In the genomic region with DNA sequence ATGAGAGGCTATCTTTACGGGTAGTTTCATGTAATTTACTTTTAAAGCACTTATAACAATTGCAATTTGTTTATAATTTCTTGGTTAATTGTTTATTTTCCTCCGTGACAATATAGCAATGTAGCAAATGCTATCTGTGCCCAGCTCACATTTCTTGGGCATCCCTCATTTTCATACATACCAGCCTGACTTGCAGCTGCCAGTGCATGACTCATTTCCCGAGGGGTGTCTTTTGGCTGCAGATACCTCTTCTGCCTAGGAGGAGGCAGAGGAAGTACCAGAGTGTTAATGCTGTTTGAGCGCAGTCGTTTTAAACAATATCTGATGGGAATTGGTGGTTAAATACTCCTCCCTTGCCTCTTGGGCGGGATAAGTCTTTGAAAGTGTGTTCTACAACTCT, we compare ENCODE assay signal across 9 cellular contexts.
DNase-seq lines count a peak whose midpoint lies in the region; ATAC-seq lines count a peak whose summit lies in the region.
"Had no signal": no experiment of that assay in that cellular context is flagged by ENCODE, and none has a peak within 500 bp of the region (broad histone marks: within the 10 kb centered on the region; RNA-seq: fewer than 3 reads in every experiment).

No MANE protein-coding gene starts in this region.

- POLR2A ChIA-PET in activated CD4-positive, alpha-beta memory T cell treated with anti-CD3 and anti-CD28 coated beads for 36 hours (lab: Charles Lee) = no interaction called here

- no peak overlapping the region for H3K4me3 Mint-ChIP-seq in activated CD4-positive, alpha-beta memory T cell treated with anti-CD3 and anti-CD28 coated beads for 36 hours

- no CpG with 5 or more reads among the region's 6 CpGs for WGBS in mesendoderm (ENCODE audit: extremely low coverage, insufficient coverage, low lambda C conversion rate)

- peaks cover 10% of the 10 kb centered on the region for H3K4me1 Mint-ChIP-seq in activated CD4-positive, alpha-beta memory T cell treated with anti-CD3 and anti-CD28 coated beads for 36 hours (ENCODE audit: low read depth)

- no peaks in the 10 kb centered on the region for H3K27me3 ChIP-seq in mesendoderm (ENCODE audit: insufficient read depth, low read length, poor library complexity)

- H4K5ac ChIP-seq in mesendoderm (ENCODE audit: low read length) = no peak overlapping the region

- intact Hi-C loops in activated CD4-positive, alpha-beta memory T cell treated with anti-CD3 and anti-CD28 coated beads for 36 hours (cut with micrococcal nuclease) = no loop called here

- H3K18ac ChIP-seq in mesendoderm (ENCODE audit: low read length) = no peak overlapping the region

- no peak overlapping the region for H3K27ac ChIP-seq in mesendoderm (ENCODE audit: low read depth, low read length)

- H3K36me3 Mint-ChIP-seq in activated CD4-positive, alpha-beta memory T cell treated with anti-CD3 and anti-CD28 coated beads for 36 hours = peaks cover 3% of the 10 kb centered on the region
- H3K36me3 Mint-ChIP-seq: activated naive CD4-positive, alpha-beta T cell treated with anti-CD3 and anti-CD28 coated beads, Interleukin-2, amount 50 U/mL, for 72 hours had no signal

- H3K56ac ChIP-seq in mesendoderm (ENCODE audit: low read length) = no peak overlapping the region

- no peak overlapping the region for H2BK5ac ChIP-seq in mesendoderm (ENCODE audit: low read length)

- no peak overlapping the region for H3K9ac ChIP-seq in mesendoderm (ENCODE audit: low read length)

- H3K79me1 ChIP-seq in mesendoderm (ENCODE audit: low read length) = no peaks in the 10 kb centered on the region

- H3K9me3 Mint-ChIP-seq in activated CD4-positive, alpha-beta memory T cell treated with anti-CD3 and anti-CD28 coated beads for 36 hours = peaks cover 1% of the 10 kb centered on the region

- H3K4me1 ChIP-seq in mesendoderm (ENCODE audit: control insufficient read depth, low read depth, low read length) = no peaks in the 10 kb centered on the region

- H3K79me2 ChIP-seq in mesendoderm (ENCODE audit: control insufficient read depth, insufficient read depth, low read length) = no peaks in the 10 kb centered on the region

- ATAC-seq in esophagus mucosa (no peak), GM21717 (IDR thresholded peaks at IDR 0.05; ENCODE audit: unreplicated experiment) (no peak)

- H3K27me3 Mint-ChIP-seq in activated CD4-positive, alpha-beta memory T cell treated with anti-CD3 and anti-CD28 coated beads for 36 hours = no peaks in the 10 kb centered on the region

- H3K27ac Mint-ChIP-seq in activated CD4-positive, alpha-beta memory T cell treated with anti-CD3 and anti-CD28 coated beads for 36 hours = no peak overlapping the region
- H3K27ac Mint-ChIP-seq: activated naive CD4-positive, alpha-beta T cell treated with anti-CD3 and anti-CD28 coated beads, Interleukin-2, amount 50 U/mL, for 72 hours had no signal

- no peak overlapping the region for H3K4ac ChIP-seq in mesendoderm (ENCODE audit: low read depth, low read length)

- H2BK120ac ChIP-seq in mesendoderm (ENCODE audit: low read depth, low read length) = no peak overlapping the region

- no peaks in the 10 kb centered on the region for H3K36me3 ChIP-seq in mesendoderm (ENCODE audit: control insufficient read depth, insufficient read depth, low read length)

- H2BK15ac ChIP-seq in mesendoderm (replicated peaks; ENCODE audit: low read depth) = no peak overlapping the region

- DNase-seq in G401 (ENCODE audit: low spot score) (peak; percentile 55), M059J (ENCODE audit: low read depth) (peak; percentile 47), mesendoderm (peak; percentile 34), NCI-H2081 treated with DMSO at 0.1 percent for 48 hours (lab: John Stamatoyannopoulos, UW) (no peak), NCI-H748 (lab: John Stamatoyannopoulos, UW; ENCODE audit: unreplicated experiment) (no peak)
- DNase-seq in activated CD4-positive, alpha-beta memory T cell treated with anti-CD3 and anti-CD28 coated beads for 36 hours = peak; percentile 22

- H3K23ac ChIP-seq in mesendoderm (ENCODE audit: low read length) = no peak overlapping the region

- no peak overlapping the region for H4K8ac ChIP-seq in mesendoderm (ENCODE audit: low read depth, low read length)

- H3K4me3 ChIP-seq in mesendoderm (ENCODE audit: low read length) = no peak overlapping the region

- CTCF ChIA-PET in activated CD4-positive, alpha-beta memory T cell treated with anti-CD3 and anti-CD28 coated beads for 36 hours (lab: Charles Lee) = no interaction called here

- no peak overlapping the region for H2AK5ac ChIP-seq in mesendoderm (ENCODE audit: low read length)

- H3K4me2 ChIP-seq in mesendoderm (ENCODE audit: low read length) = no peak overlapping the region

- in situ Hi-C loops in G401 (cut with HindIII; ENCODE audit: low sequenced_read_pairs) = no loop called here

Comparison
In these comparisons a context has a peak if more than half of its experiments do, and no peak if none do; other contexts are left out.
1. DNase-seq: peak in G401 (single experiment), M059J (single experiment), activated CD4-positive, alpha-beta memory T cell treated with anti-CD3 and anti-CD28 coated beads for 36 hours (single experiment) and mesendoderm (single experiment); none in NCI-H2081 treated with DMSO at 0.1 percent for 48 hours (single experiment) and NCI-H748 (single experiment).